Comparison of ENCODE assay signal across 13 cellular contexts in genomic region chr1:57986432-57986831, GRCh38.
DNase-seq lines count a peak whose midpoint lies in the region; ATAC-seq lines count a peak whose summit lies in the region.
"Had no signal": no experiment of that assay in that cellular context is flagged by ENCODE, and none has a peak within 500 bp of the region (broad histone marks: within the 10 kb centered on the region; RNA-seq: fewer than 3 reads in every experiment).

No MANE protein-coding gene starts in this region.

- no peaks in the 10 kb centered on the region for H3K4me1 Mint-ChIP-seq in stimulated activated effector memory CD8-positive, alpha-beta T cell treated with anti-CD3 and anti-CD28 coated beads, Interleukin-12 subunit alpha, Interleukin-12 subunit beta, amount 100 ng/mL, for 72 hours
- H3K4me1 Mint-ChIP-seq: mesothelial cell of epicardium had no signal

- peaks cover 4% of the 10 kb centered on the region for H3K36me3 Mint-ChIP-seq in stimulated activated effector memory CD8-positive, alpha-beta T cell treated with anti-CD3 and anti-CD28 coated beads, Interleukin-12 subunit alpha, Interleukin-12 subunit beta, amount 100 ng/mL, for 72 hours
- H3K36me3 Mint-ChIP-seq: mesothelial cell of epicardium had no signal

- no peak overlapping the region for H3K27ac Mint-ChIP-seq in stimulated activated effector memory CD8-positive, alpha-beta T cell treated with anti-CD3 and anti-CD28 coated beads, Interleukin-12 subunit alpha, Interleukin-12 subunit beta, amount 100 ng/mL, for 72 hours
- H3K27ac Mint-ChIP-seq: mesothelial cell of epicardium had no signal

- H3K4me3 Mint-ChIP-seq in stimulated activated effector memory CD8-positive, alpha-beta T cell treated with anti-CD3 and anti-CD28 coated beads, Interleukin-12 subunit alpha, Interleukin-12 subunit beta, amount 100 ng/mL, for 72 hours, result no peak overlapping the region
- H3K4me3 Mint-ChIP-seq: mesothelial cell of epicardium had no signal

- ATAC-seq in GM19328 (IDR thresholded peaks at IDR 0.05; ENCODE audit: unreplicated experiment), result peak; percentile 73
- ATAC-seq in HG02981 (IDR thresholded peaks at IDR 0.05; ENCODE audit: unreplicated experiment), result peak; percentile 72
- ATAC-seq in stimulated activated effector memory CD8-positive, alpha-beta T cell treated with anti-CD3 and anti-CD28 coated beads, Interleukin-12 subunit alpha, Interleukin-12 subunit beta, amount 100 ng/mL, for 72 hours, result no peak
- no peak for ATAC-seq in left cardiac atrium

- DNase-seq in AML-193 (lab: John Stamatoyannopoulos, UW) (peak; percentile 83), NOMO-1 (lab: John Stamatoyannopoulos, UW; ENCODE audit: unreplicated experiment in 2 of 2) (peak; percentile 66 to 87), left cardiac atrium (no peak), NCI-H510A (lab: John Stamatoyannopoulos, UW) (no peak), posterior cingulate gyrus (no peak)
- DNase-seq in stimulated activated effector memory CD8-positive, alpha-beta T cell treated with anti-CD3 and anti-CD28 coated beads, Interleukin-12 subunit alpha, Interleukin-12 subunit beta, amount 100 ng/mL, for 72 hours (ENCODE audit: low spot score in 2 of 2), result no peak
- DNase-seq: 8988T; activated CD4-positive, alpha-beta T cell treated with anti-CD3 and anti-CD28 coated beads, Interleukin-2, amount 50 U/mL, for 1 hour; NCI-H2029 treated with DMSO at 0.1 percent for 48 hours; SHP77 treated with DMSO at 0.1 percent for 48 hours had no signal

- no peaks in the 10 kb centered on the region for H3K9me3 Mint-ChIP-seq in stimulated activated effector memory CD8-positive, alpha-beta T cell treated with anti-CD3 and anti-CD28 coated beads, Interleukin-12 subunit alpha, Interleukin-12 subunit beta, amount 100 ng/mL, for 72 hours
- H3K9me3 Mint-ChIP-seq: mesothelial cell of epicardium had no signal

- intact Hi-C loops in left cardiac atrium (cut with DNase I) (no loop called here), posterior cingulate gyrus (cut with DNase I) (no loop called here)

Comparison
In these comparisons a context has a peak if more than half of its experiments do, and no peak if none do; other contexts are left out.
1. DNase-seq: peak in AML-193 (2 of 2) and NOMO-1 (2 of 2); none in stimulated activated effector memory CD8-positive, alpha-beta T cell treated with anti-CD3 and anti-CD28 coated beads, Interleukin-12 subunit alpha, Interleukin-12 subunit beta, amount 100 ng/mL, for 72 hours (0 of 2), left cardiac atrium (single experiment), NCI-H510A (single experiment) and posterior cingulate gyrus (0 of 10).
2. ATAC-seq: peak in GM19328 (single experiment) and HG02981 (single experiment); none in stimulated activated effector memory CD8-positive, alpha-beta T cell treated with anti-CD3 and anti-CD28 coated beads, Interleukin-12 subunit alpha, Interleukin-12 subunit beta, amount 100 ng/mL, for 72 hours (single experiment) and left cardiac atrium (0 of 2).